In the genomic region with DNA sequence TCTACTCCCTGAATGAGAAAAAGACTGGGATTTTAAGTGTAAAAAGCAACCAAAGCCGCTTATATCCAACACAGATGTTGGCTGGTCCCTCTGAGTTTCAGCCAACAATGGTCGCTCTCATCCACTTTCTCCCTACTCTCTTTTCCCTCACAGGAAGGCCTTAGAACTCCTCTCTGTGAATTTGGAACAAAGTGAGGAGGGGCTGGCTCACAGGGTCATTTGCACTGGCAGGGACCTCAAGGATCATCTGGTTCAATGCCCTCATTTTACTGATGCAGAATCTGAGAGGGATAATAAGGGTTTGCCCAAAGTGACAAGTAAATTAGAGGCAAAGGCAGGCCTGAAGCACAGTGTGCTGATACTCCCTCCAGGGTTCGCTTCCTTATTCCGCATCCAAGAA, we compare ENCODE assay signal across 17 cellular contexts.
DNase-seq lines count a peak whose midpoint lies in the region; TF ChIP-seq lines count a peak whose summit lies in the region.
"Had no signal": no experiment of that assay in that cellular context is flagged by ENCODE, and none has a peak within 500 bp of the region (broad histone marks: within the 10 kb centered on the region; RNA-seq: fewer than 3 reads in every experiment).

No MANE protein-coding gene starts in this region.

- peak overlapping the region in 32 of 59 donors; percentile 10 to 79 (median 40) for H3K27ac ChIP-seq in dorsolateral prefrontal cortex
- peak overlapping the region; percentile 46 for H3K27ac ChIP-seq in layer of hippocampus (ENCODE audit: low read depth, low read length)
- peak overlapping the region; percentile 55 to 69 for H3K27ac ChIP-seq in prostate gland
- peak overlapping the region; percentile 93 to 99 for H3K27ac ChIP-seq in tibial artery
- H3K27ac ChIP-seq: SK-N-MC had no signal

- intact Hi-C loops in dorsolateral prefrontal cortex (cut with DNase I), result no loop called here
- intact Hi-C loops in prostate gland (cut with DNase I), result no loop called here
- intact Hi-C loops in tibial artery (cut with DNase I; ENCODE audit: low total_unique reads), result no loop called here
- intact Hi-C loops in lower leg skin (cut with DNase I; ENCODE audit: low total_unique reads), result no loop called here

- no peak overlapping the region for H3K4me3 ChIP-seq in dorsolateral prefrontal cortex
- H3K4me3 ChIP-seq in prostate gland, result no peak overlapping the region
- no peak overlapping the region for H3K4me3 ChIP-seq in tibial artery
- H3K4me3 ChIP-seq in MG63, result no peak overlapping the region
- H3K4me3 ChIP-seq in lower leg skin (ENCODE audit: low read depth, poor library complexity, severe bottlenecking), result no peak overlapping the region
- H3K4me3 ChIP-seq: mucosa of descending colon, SK-N-MC had no signal

- no peaks in the 10 kb centered on the region for H3K4me1 ChIP-seq in prostate gland (replicated peaks)
- peaks cover 0 to 82% (median 51%) of the 10 kb centered on the region in 4 donors for H3K4me1 ChIP-seq in tibial artery

- WGBS in prostate gland, result 75% methylated on average over 4 of the region's 4 CpGs
- 66 to 73% methylated on average over 4 of the region's 4 CpGs for WGBS in lower leg skin, 2 donors

- H3K27me3 ChIP-seq in dorsolateral prefrontal cortex, result no peaks in the 10 kb centered on the region
- H3K27me3 ChIP-seq in layer of hippocampus (ENCODE audit: control insufficient read depth, insufficient read depth, low read length), result no peaks in the 10 kb centered on the region
- no peaks in the 10 kb centered on the region for H3K27me3 ChIP-seq in prostate gland (replicated peaks; ENCODE audit: insufficient read depth)
- H3K27me3 ChIP-seq in tibial artery, result no peaks in the 10 kb centered on the region
- H3K27me3 ChIP-seq in MG63, result no peaks in the 10 kb centered on the region

- in situ Hi-C loops in GM13977 (cut with MboI; ENCODE audit: low pct_unique_long_range_greater_than_20kb, low sequenced_read_pairs, unreplicated experiment), result no loop called here

- TF ChIP-seq CTCF in dorsolateral prefrontal cortex (IDR thresholded peaks at IDR 0.05 in 54 of 56, conservative IDR thresholded peaks at IDR 0.05 in 2 of 56; ENCODE audit: low read depth in 1 of 56, partially characterized antibody in 56 of 56) (no peak), prostate gland (IDR thresholded peaks at IDR 0.05) (no peak), tibial artery (IDR thresholded peaks at IDR 0.05) (no peak), GM13977 (IDR thresholded peaks at IDR 0.05; ENCODE audit: extremely low read depth, insufficient read depth, missing control alignments) (no peak), lower leg skin (IDR thresholded peaks at IDR 0.05) (no peak)

- DNase-seq in dorsolateral prefrontal cortex (no peak), prostate gland (ENCODE audit: low spot score) (no peak), tibial artery (no peak), NCI-H1048 (lab: John Stamatoyannopoulos, UW) (no peak), GM13977 (ENCODE audit: low spot score) (no peak), MG63 (no peak), lower leg skin (ENCODE audit: low spot score in 2 of 2) (no peak)
- DNase-seq: activated CD4-positive, CD25-positive, alpha-beta regulatory T cell; activated CD8-positive, alpha-beta T cell treated with anti-CD3 and anti-CD28 coated beads, Interleukin-2, amount 10 ng/mL, durations not matched to agents 7 days and 5 days; activated T-cell treated with anti-CD3 and anti-CD28 coated beads, Interleukin-2, amount 50 U/mL, for 4 hours; CD4-positive, alpha-beta T cell; mucosa of descending colon; NCI-H1436; NCI-H2171; NCI-H748 treated with DMSO at 0.1 percent for 48 hours had no signal

- no peak for TF ChIP-seq POLR2A in prostate gland (IDR thresholded peaks at IDR 0.05)
- TF ChIP-seq POLR2A in lower leg skin (IDR thresholded peaks at IDR 0.05), result no peak

- H3K9me3 ChIP-seq in prostate gland, result no peaks in the 10 kb centered on the region
- H3K9me3 ChIP-seq in tibial artery, result no peaks in the 10 kb centered on the region
- no peaks in the 10 kb centered on the region for H3K9me3 ChIP-seq in MG63
- H3K9me3 ChIP-seq: mucosa of descending colon had no signal

- H3K36me3 ChIP-seq in prostate gland (no peaks in the 10 kb centered on the region), tibial artery (no peaks in the 10 kb centered on the region), MG63 (peaks cover 10% of the 10 kb centered on the region)

Comparison
In these comparisons a context has a peak if more than half of its experiments do, and no peak if none do; other contexts are left out.
1. H3K27ac ChIP-seq: peak in every context shown above with its lines; median percentile 96 in tibial artery; 62 in prostate gland; 46 in layer of hippocampus; 40 in dorsolateral prefrontal cortex.